29 cellular contexts compared by ENCODE assay signal in the genomic region with DNA sequence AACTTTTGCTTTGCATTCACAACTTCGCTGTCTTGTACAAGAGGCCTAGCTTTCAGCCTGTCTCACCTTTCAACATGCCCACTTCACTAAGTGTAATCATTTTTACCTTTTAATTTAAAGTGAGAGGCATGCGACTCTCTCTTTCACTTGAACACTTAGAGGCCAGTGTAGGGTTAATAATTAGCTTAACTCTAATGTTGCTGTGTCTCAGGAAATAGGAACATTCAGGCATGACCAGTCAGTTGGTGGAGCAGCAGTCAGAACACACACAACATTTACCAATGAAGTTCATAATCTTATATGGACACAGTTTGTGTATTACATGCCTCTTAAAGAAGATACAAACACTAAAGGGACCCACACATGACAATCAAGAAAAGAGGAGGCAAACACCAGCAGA. TPM values are rescaled to one million over a fixed set of nuclear protein-coding genes. Genes with fewer than 3 reads are reported as not detected.
DNase-seq lines count a peak whose midpoint lies in the region; ATAC-seq and TF ChIP-seq lines count a peak whose summit lies in the region.
"Had no signal": no experiment of that assay in that cellular context is flagged by ENCODE, and none has a peak within 500 bp of the region (broad histone marks: within the 10 kb centered on the region; RNA-seq: fewer than 3 reads in every experiment).

No MANE protein-coding gene starts in this region.

- ATAC-seq in GM18508 (IDR thresholded peaks at IDR 0.05; ENCODE audit: insufficient read depth, unreplicated experiment) (peak; percentile 84), GM19452 (IDR thresholded peaks at IDR 0.05; ENCODE audit: unreplicated experiment) (peak; percentile 78), HG03066 (IDR thresholded peaks at IDR 0.05; ENCODE audit: low read depth, unreplicated experiment) (peak; percentile 76), foreskin keratinocyte (no peak)
- ATAC-seq: activated CD4-positive, CD25-positive, alpha-beta regulatory T cell treated with anti-CD3 and anti-CD28 coated beads, Interleukin-2, amount 50 U/mL, for 24 hours; activated CD8-positive, alpha-beta T cell treated with anti-CD3 and anti-CD28 coated beads for 36 hours; activated naive CD4-positive, alpha-beta T cell treated with anti-CD3 and anti-CD28 coated beads, Interleukin-2, amount 50 U/mL, for 72 hours; activated T-helper 17 cell treated with anti-CD3 and anti-CD28 coated beads, Interleukin-2, amount 50 U/mL, for 72 hours; heart left ventricle; left cardiac atrium; pancreas had no signal

- H3K36me3 Mint-ChIP-seq in endothelial cell (ENCODE audit: low read depth, unreplicated experiment) = no peaks in the 10 kb centered on the region
- H3K36me3 Mint-ChIP-seq: activated naive CD4-positive, alpha-beta T cell treated with anti-CD3 and anti-CD28 coated beads, Interleukin-2, amount 50 U/mL, for 72 hours had no signal

- TF ChIP-seq CTCF in epithelial cell of proximal tubule (conservative IDR thresholded peaks at IDR 0.05; ENCODE audit: low read depth, low read length) = no peak
- TF ChIP-seq CTCF in foreskin keratinocyte (conservative IDR thresholded peaks at IDR 0.05) = no peak
- no peak for TF ChIP-seq CTCF in endothelial cell (IDR thresholded peaks at IDR 0.05; ENCODE audit: unreplicated experiment)

- H3K27ac ChIP-seq in foreskin keratinocyte = no peak overlapping the region
- H3K27ac ChIP-seq: breast epithelium, heart left ventricle, pancreas, right atrium auricular region, RWPE1, stomach, thyroid gland had no signal

- no peaks in the 10 kb centered on the region for H3K4me1 Mint-ChIP-seq in endothelial cell (ENCODE audit: unreplicated experiment)
- H3K4me1 Mint-ChIP-seq: activated T-helper 17 cell treated with anti-CD3 and anti-CD28 coated beads, Interleukin-2, amount 50 U/mL, for 72 hours had no signal

- no peak overlapping the region for H3K4me3 ChIP-seq in epithelial cell of proximal tubule (ENCODE audit: low read depth, low read length)
- H3K4me3 ChIP-seq: breast epithelium, heart left ventricle, pancreas, right atrium auricular region, smooth muscle cell, stomach, thyroid gland had no signal

- no peak overlapping the region for H3K27ac Mint-ChIP-seq in endothelial cell (ENCODE audit: unreplicated experiment)
- H3K27ac Mint-ChIP-seq: activated CD8-positive, alpha-beta T cell treated with anti-CD3 and anti-CD28 coated beads for 36 hours; activated naive CD4-positive, alpha-beta T cell treated with anti-CD3 and anti-CD28 coated beads, Interleukin-2, amount 50 U/mL, for 72 hours; activated T-helper 17 cell treated with anti-CD3 and anti-CD28 coated beads, Interleukin-2, amount 50 U/mL, for 72 hours; T-helper 1 cell treated with Interleukin-12 subunit alpha and Interleukin-12 subunit beta and Interleukin-4 antibody, amounts not matched to agents 30 μg/mL and 1 μg/mL, for 36 hours had no signal

- H3K4me1 ChIP-seq in foreskin keratinocyte = no peaks in the 10 kb centered on the region
- H3K4me1 ChIP-seq: BE2C, breast epithelium, heart left ventricle, pancreas, right atrium auricular region, stomach, thyroid gland had no signal

- no peak overlapping the region for H3K4me3 Mint-ChIP-seq in endothelial cell (ENCODE audit: unreplicated experiment)
- H3K4me3 Mint-ChIP-seq: activated CD8-positive, alpha-beta T cell treated with anti-CD3 and anti-CD28 coated beads for 36 hours; activated T-helper 17 cell treated with anti-CD3 and anti-CD28 coated beads, Interleukin-2, amount 50 U/mL, for 72 hours; T-helper 1 cell treated with Interleukin-12 subunit alpha and Interleukin-12 subunit beta and Interleukin-4 antibody, amounts not matched to agents 30 μg/mL and 1 μg/mL, for 36 hours had no signal

- no peaks in the 10 kb centered on the region for H3K9me3 Mint-ChIP-seq in endothelial cell (ENCODE audit: unreplicated experiment)
- H3K9me3 Mint-ChIP-seq: activated CD8-positive, alpha-beta T cell treated with anti-CD3 and anti-CD28 coated beads for 36 hours; activated naive CD4-positive, alpha-beta T cell treated with anti-CD3 and anti-CD28 coated beads, Interleukin-2, amount 50 U/mL, for 72 hours; activated T-helper 17 cell treated with anti-CD3 and anti-CD28 coated beads, Interleukin-2, amount 50 U/mL, for 72 hours; T-helper 1 cell treated with Interleukin-12 subunit alpha and Interleukin-12 subunit beta and Interleukin-4 antibody, amounts not matched to agents 30 μg/mL and 1 μg/mL, for 36 hours had no signal

- no peaks in the 10 kb centered on the region for H3K27me3 Mint-ChIP-seq in endothelial cell (ENCODE audit: unreplicated experiment)
- H3K27me3 Mint-ChIP-seq: activated CD8-positive, alpha-beta T cell treated with anti-CD3 and anti-CD28 coated beads for 36 hours; activated T-helper 17 cell treated with anti-CD3 and anti-CD28 coated beads, Interleukin-2, amount 50 U/mL, for 72 hours had no signal

- no peaks in the 10 kb centered on the region for H3K27me3 ChIP-seq in foreskin keratinocyte
- H3K27me3 ChIP-seq: BE2C, breast epithelium, heart left ventricle, pancreas, right atrium auricular region, stomach, thyroid gland had no signal

- DNase-seq in epithelial cell of proximal tubule (ENCODE audit: low read depth) = peak; percentile 15
- no peak for DNase-seq in foreskin keratinocyte
- no peak for DNase-seq in activated CD4-positive, alpha-beta T cell treated with anti-CD3 and anti-CD28 coated beads for 1 hour
- DNase-seq in NCI-H1105 treated with DMSO at 0.1 percent for 48 hours (lab: John Stamatoyannopoulos, UW) = no peak
- no peak for DNase-seq in endothelial cell (ENCODE audit: low spot score)
- DNase-seq: activated CD8-positive, alpha-beta T cell treated with anti-CD3 and anti-CD28 coated beads for 36 hours; BE2C; effector CD8-positive, alpha-beta T cell; erythroblast; heart left ventricle; Karpas-422; left cardiac atrium; MV-4-11; pancreas; stimulated activated CD4-positive, alpha-beta T cell treated with anti-CD3 and anti-CD28 coated beads, Interleukin-2, amount 100 ng/mL, for 24 hours; stomach; thyroid gland had no signal

RNA-seq across cellular contexts. Expression of a gene that starts 47.6 kb away (rescaled TPM):
- 0.43 TPM in 1 of 2 replicates, not detected in the other for total RNA-seq in epithelial cell of proximal tubule
- 1.4 and 1.6 TPM in 2 replicates for total RNA-seq in foreskin keratinocyte
- 0.28 and 0.43 TPM in 2 replicates for polyA plus RNA-seq in foreskin keratinocyte
- total RNA-seq in endothelial cell (ENCODE audit: unreplicated experiment) = 0.33 TPM
- total RNA-seq: activated CD8-positive, alpha-beta T cell treated with anti-CD3 and anti-CD28 coated beads for 36 hours; activated naive CD4-positive, alpha-beta T cell treated with anti-CD3 and anti-CD28 coated beads, Interleukin-2, amount 50 U/mL, for 72 hours; activated T-helper 17 cell treated with anti-CD3 and anti-CD28 coated beads, Interleukin-2, amount 50 U/mL, for 72 hours; left cardiac atrium; right atrium auricular region; SK-MEL-5; smooth muscle cell had no signal
